ENCODE assay signal across 18 cellular contexts in the genomic region with DNA sequence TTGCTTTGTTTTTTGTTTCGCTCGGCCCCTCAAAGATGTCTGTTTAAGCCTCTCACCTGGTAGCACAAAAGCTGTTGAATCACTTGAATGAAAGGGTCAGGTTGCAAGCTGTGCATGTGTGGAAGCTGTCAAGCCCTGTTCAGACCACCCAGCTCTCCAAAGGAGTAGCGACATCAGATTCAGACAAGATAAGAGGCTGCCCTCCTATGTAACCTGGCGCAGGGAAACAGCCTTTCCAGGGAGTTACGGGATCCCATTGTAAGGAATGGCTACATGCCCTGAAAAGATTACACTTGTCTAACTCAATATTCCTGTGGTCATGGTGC. TPM values are rescaled to one million over a fixed set of nuclear protein-coding genes. Genes with fewer than 3 reads are reported as not detected.
DNase-seq lines count a peak whose midpoint lies in the region; ATAC-seq and TF ChIP-seq lines count a peak whose summit lies in the region.
"Had no signal": no experiment of that assay in that cellular context is flagged by ENCODE, and none has a peak within 500 bp of the region (broad histone marks: within the 10 kb centered on the region; RNA-seq: fewer than 3 reads in every experiment).

No MANE protein-coding gene starts in this region.

- intact Hi-C loops in lower leg skin (cut with DNase I; ENCODE audit: low total_unique reads): no loop called here

- no peaks in the 10 kb centered on the region for H3K27me3 ChIP-seq in thoracic aorta (replicated peaks; ENCODE audit: insufficient read depth)
- H3K27me3 ChIP-seq: ovary had no signal

- no peaks in the 10 kb centered on the region for H3K9me3 ChIP-seq in thoracic aorta
- H3K9me3 ChIP-seq: ovary had no signal

- 71 to 74% methylated on average over 5 of the region's 5 CpGs for WGBS in lower leg skin, 2 donors

- TF ChIP-seq CTCF in thoracic aorta (IDR thresholded peaks at IDR 0.05): no peak
- TF ChIP-seq CTCF in lower leg skin (IDR thresholded peaks at IDR 0.05): no peak

- DNase-seq in NCI-H524 (lab: John Stamatoyannopoulos, UW) (peak; percentile 1 to 65), NCI-H524 treated with DMSO at 0.1 percent for 48 hours (lab: John Stamatoyannopoulos, UW) (no peak), NCI-H748 (lab: John Stamatoyannopoulos, UW; ENCODE audit: unreplicated experiment) (peak; percentile 88), iPS-NIHi11 (ENCODE audit: low spot score) (peak; percentile 62), thoracic aorta (ENCODE audit: low spot score) (no peak), midbrain (lab: John Stamatoyannopoulos, UW) (no peak), NCI-H2029 treated with DMSO at 0.1 percent for 48 hours (lab: John Stamatoyannopoulos, UW) (no peak), lower leg skin (ENCODE audit: low spot score in 2 of 2) (no peak)
- DNase-seq: activated CD8-positive, alpha-beta memory T cell treated with anti-CD3 and anti-CD28 coated beads, Interleukin-2, amount 50 U/mL, for 48 hours; activated naive CD4-positive, alpha-beta T cell treated with anti-CD3 and anti-CD28 coated beads for 36 hours; effector memory CD4-positive, alpha-beta T cell; IMR-90; ovary; stimulated activated CD4-positive, alpha-beta T cell treated with anti-CD3 and anti-CD28 coated beads, Interleukin-15, amount 100 ng/mL, for 24 hours; T-cell had no signal

- peaks cover 17 to 54% of the 10 kb centered on the region in 2 donors for H3K4me1 ChIP-seq in thoracic aorta (ENCODE audit: control insufficient read depth in 1 of 2, low read depth in 2 of 2)

- H3K27ac ChIP-seq in thoracic aorta: peak overlapping the region; percentile 70 to 72
- H3K27ac ChIP-seq: ovary had no signal

- no peaks in the 10 kb centered on the region for H3K36me3 ChIP-seq in thoracic aorta
- H3K36me3 ChIP-seq: ovary had no signal

- no peak for TF ChIP-seq POLR2A in lower leg skin (IDR thresholded peaks at IDR 0.05)

- ATAC-seq in thoracic aorta (ENCODE audit: insufficient number of reproducible peaks, low FRiP score, low read depth): no peak
- ATAC-seq: activated CD4-positive, CD25-positive, alpha-beta regulatory T cell treated with anti-CD3 and anti-CD28 coated beads, Interleukin-2, amount 50 U/mL, for 24 hours; Panc1; T-cell had no signal

- peak overlapping the region; percentile 72 for H3K4me3 ChIP-seq in thoracic aorta
- no peak overlapping the region for H3K4me3 ChIP-seq in lower leg skin (ENCODE audit: low read depth, poor library complexity, severe bottlenecking)
- H3K4me3 ChIP-seq: ovary had no signal

RNA-seq across cellular contexts. Expression of a gene that starts 2.9 kb away (rescaled TPM):
- total RNA-seq in thoracic aorta (10 to 100 TPM in 1 of 2 donors, 1 to 10 TPM in 1; 9.9 to 24.8 TPM), lower leg skin (1 to 10 TPM in 2 of 4 donors, under 1 TPM in 2; 0.53 to 2.8 (median 1.5) TPM)
- total RNA-seq: activated naive CD4-positive, alpha-beta T cell treated with anti-CD3 and anti-CD28 coated beads for 36 hours; Daoy had no signal

Comparison
In these comparisons a context has a peak if more than half of its experiments do, and no peak if none do; other contexts are left out.
1. DNase-seq: peak in NCI-H524 (2 of 2), NCI-H748 (single experiment) and iPS-NIHi11 (single experiment); none in NCI-H524 treated with DMSO at 0.1 percent for 48 hours (single experiment), thoracic aorta (single experiment), midbrain (single experiment), NCI-H2029 treated with DMSO at 0.1 percent for 48 hours (single experiment) and lower leg skin (0 of 2).